8 cellular contexts compared by ENCODE assay signal in the genomic region with DNA sequence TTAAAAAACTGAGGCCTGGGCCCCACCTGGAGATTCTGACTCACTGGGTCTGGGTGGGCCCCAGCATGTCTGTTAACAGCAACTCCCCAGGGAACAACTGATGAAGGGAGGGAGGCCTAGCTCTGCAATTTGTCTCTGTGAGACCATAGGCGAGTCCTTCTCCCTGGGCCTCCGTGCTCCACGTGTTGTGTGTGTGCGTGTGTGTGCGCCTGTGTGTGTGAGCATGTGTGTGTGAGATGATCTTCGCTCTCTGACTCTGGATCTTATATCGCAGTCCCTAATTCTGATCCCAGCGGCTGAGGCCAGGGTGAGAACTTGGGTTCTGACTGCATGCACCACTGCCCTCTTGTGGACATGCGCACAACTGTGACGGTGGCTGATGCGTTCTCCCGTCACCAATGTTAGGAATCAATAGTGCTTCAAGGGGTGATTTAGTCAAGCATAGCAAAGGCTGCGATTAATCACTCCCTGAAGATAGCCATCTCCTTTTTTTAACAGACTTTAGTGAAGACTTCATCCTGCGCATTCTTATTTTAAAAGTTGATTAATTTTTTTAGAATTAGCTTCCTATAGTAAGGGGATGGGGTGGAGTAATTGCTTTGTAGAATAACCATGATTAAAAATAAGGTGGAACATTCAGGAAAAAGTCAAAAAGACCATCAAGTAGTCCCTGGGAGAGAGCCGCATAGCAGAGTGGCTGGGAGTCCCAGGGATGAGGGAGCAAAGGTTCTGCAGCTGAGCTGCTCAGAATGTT.
DNase-seq lines count a peak whose midpoint lies in the region; ATAC-seq and TF ChIP-seq lines count a peak whose summit lies in the region.

No MANE protein-coding gene starts in this region.

- H3K4me1 Mint-ChIP-seq in GM23338: peaks cover 20% of the 10 kb centered on the region

- ATAC-seq in GM23338: peak; percentile 95

- no peaks in the 10 kb centered on the region for H3K9me3 Mint-ChIP-seq in GM23338

- no peaks in the 10 kb centered on the region for H4K20me1 ChIP-seq in GM23338 (replicated peaks; ENCODE audit: insufficient read depth)

- no peak overlapping the region for H2BK5ac ChIP-seq in trophoblast cell (ENCODE audit: low read depth, low read length, poor library complexity)

- no CpG with 5 or more reads among the region's 15 CpGs for WGBS in trophoblast cell (ENCODE audit: extremely low coverage, insufficient coverage, insufficient read length)
- 13 to 20% methylated on average over 14 to 15 of the region's 15 CpGs for WGBS in tibial nerve, 2 donors

- H3K4me2 ChIP-seq in GM23338 (peak overlapping the region; percentile 61), trophoblast cell (ENCODE audit: low read length) (peak overlapping the region; percentile 3)

- no peak overlapping the region for H4K91ac ChIP-seq in trophoblast cell (ENCODE audit: low read depth, low read length)

- H3K79me2 ChIP-seq in GM23338 (replicated peaks; ENCODE audit: insufficient read depth) (no peaks in the 10 kb centered on the region), trophoblast cell (ENCODE audit: control insufficient read depth, insufficient read depth, low read length, poor library complexity) (no peaks in the 10 kb centered on the region)

- H3K4ac ChIP-seq in trophoblast cell (ENCODE audit: low read depth, low read length): no peak overlapping the region

- H3K36me3 ChIP-seq in GM23338 (ENCODE audit: insufficient read depth) (no peaks in the 10 kb centered on the region), trophoblast cell (ENCODE audit: control insufficient read depth in 1 of 2, insufficient read depth in 2 of 2, low read length in 2 of 2) (no peaks in the 10 kb centered on the region), tibial nerve (no peaks in the 10 kb centered on the region)

- H3K9me3 ChIP-seq in trophoblast cell (ENCODE audit: insufficient read depth, low read depth, low read length) (peaks cover 1% of the 10 kb centered on the region), tibial nerve (no peaks in the 10 kb centered on the region)

- H3K79me1 ChIP-seq in trophoblast cell (ENCODE audit: low read length): peaks cover 2% of the 10 kb centered on the region

- H2AK5ac ChIP-seq in trophoblast cell (ENCODE audit: low read length): no peak overlapping the region

- H2AFZ ChIP-seq in GM23338 (no peak overlapping the region; the same call in 1 of the 2 replicates), trophoblast cell (ENCODE audit: insufficient read depth, low read length, poor library complexity) (no peak overlapping the region)

- H4K8ac ChIP-seq in trophoblast cell (ENCODE audit: low read depth, low read length): no peak overlapping the region

- TF ChIP-seq CTCF in GM23338 (conservative IDR thresholded peaks at IDR 0.05; ENCODE audit: low read depth in 2 of 2): peak; percentile 86 to 94
- peak; percentile 80 for TF ChIP-seq CTCF in LNCAP (IDR thresholded peaks at IDR 0.05)
- TF ChIP-seq CTCF in tibial nerve (IDR thresholded peaks at IDR 0.05): peak; percentile 70 to 90 (median 86)

- H3K27ac Mint-ChIP-seq in GM23338: no peak overlapping the region

- no peak overlapping the region for H3K4me3 ChIP-seq in GM23338
- no peak overlapping the region for H3K4me3 ChIP-seq in trophoblast cell (ENCODE audit: low read depth, low read length)
- no peak overlapping the region for H3K4me3 ChIP-seq in tibial nerve

- H3K23ac ChIP-seq in trophoblast cell (ENCODE audit: low read length): no peak overlapping the region

- no peaks in the 10 kb centered on the region for H3K27me3 Mint-ChIP-seq in GM23338 (ENCODE audit: insufficient read depth, low read depth, poor library complexity)

- no peaks in the 10 kb centered on the region for H3F3A ChIP-seq in GM23338 (replicated peaks; ENCODE audit: low read depth)

- DNase-seq in EH (ENCODE audit: low read depth) (peak; percentile 78), GM23338 (ENCODE audit: low spot score) (peak; percentile 93), germinal center (ENCODE audit: low spot score) (peak; percentile 75), trophoblast cell (peak; percentile 62 to 87), tibial nerve (ENCODE audit: low spot score in 2 of 2) (peak; percentile 82 to 90)
- peak; percentile 61 for DNase-seq in activated effector memory CD4-positive, alpha-beta T cell treated with Interleukin-2 at 50 U/mL for 16 hours

- peaks cover 7% of the 10 kb centered on the region for H3K4me1 ChIP-seq in GM23338 (ENCODE audit: insufficient read depth)
- peaks cover 2 to 8% of the 10 kb centered on the region in 2 experiments for H3K4me1 ChIP-seq in trophoblast cell (ENCODE audit: control insufficient read depth in 1 of 2, insufficient read depth in 2 of 2, low read length in 2 of 2)
- H3K4me1 ChIP-seq in tibial nerve: peaks cover 0 to 34% (median 8%) of the 10 kb centered on the region in 4 donors

- no peak overlapping the region for H3K18ac ChIP-seq in trophoblast cell (ENCODE audit: low read length)

- H3K14ac ChIP-seq in trophoblast cell (ENCODE audit: low read length): no peak overlapping the region

- H3K27ac ChIP-seq in GM23338 (ENCODE audit: low read depth) (no peak overlapping the region), trophoblast cell (ENCODE audit: low read depth, low read length) (no peak overlapping the region), tibial nerve (peak overlapping the region in 2 of 4 donors; percentile 69 to 72)

- peak overlapping the region; percentile 44 for H2BK12ac ChIP-seq in trophoblast cell (ENCODE audit: low read length)

- H3K4me3 Mint-ChIP-seq in GM23338: peak overlapping the region; percentile 6; the same call in 2 of the 3 replicates

- no peaks in the 10 kb centered on the region for H3K9me2 ChIP-seq in GM23338 (ENCODE audit: insufficient read depth)

- H3K36me3 Mint-ChIP-seq in GM23338 (ENCODE audit: low read depth): no peaks in the 10 kb centered on the region

- H3K9ac ChIP-seq in trophoblast cell (ENCODE audit: low read length): no peak overlapping the region

- no peak overlapping the region for H2BK120ac ChIP-seq in trophoblast cell (ENCODE audit: insufficient read depth, low read length, poor library complexity)

- 0 out of 2 replicates have a peak, but pooled peaks have one; percentile 20 for TF ChIP-seq POLR2A in Raji (IDR thresholded peaks at IDR 0.05; ENCODE audit: insufficient read depth, low read depth, low read length)
- TF ChIP-seq POLR2A in tibial nerve (IDR thresholded peaks at IDR 0.05): no peak

- H3K27me3 ChIP-seq in GM23338 (ENCODE audit: insufficient read depth): no peaks in the 10 kb centered on the region
- no peaks in the 10 kb centered on the region for H3K27me3 ChIP-seq in trophoblast cell (ENCODE audit: insufficient read depth, low read length)
- H3K27me3 ChIP-seq in tibial nerve: no peaks in the 10 kb centered on the region

- TF ChIP-seq EP300 in tibial nerve (IDR thresholded peaks at IDR 0.05): peak in 1 of 2 donors; percentile 33

- no peak overlapping the region for H4K12ac ChIP-seq in trophoblast cell (ENCODE audit: low read depth, low read length)
